In the genomic region with DNA sequence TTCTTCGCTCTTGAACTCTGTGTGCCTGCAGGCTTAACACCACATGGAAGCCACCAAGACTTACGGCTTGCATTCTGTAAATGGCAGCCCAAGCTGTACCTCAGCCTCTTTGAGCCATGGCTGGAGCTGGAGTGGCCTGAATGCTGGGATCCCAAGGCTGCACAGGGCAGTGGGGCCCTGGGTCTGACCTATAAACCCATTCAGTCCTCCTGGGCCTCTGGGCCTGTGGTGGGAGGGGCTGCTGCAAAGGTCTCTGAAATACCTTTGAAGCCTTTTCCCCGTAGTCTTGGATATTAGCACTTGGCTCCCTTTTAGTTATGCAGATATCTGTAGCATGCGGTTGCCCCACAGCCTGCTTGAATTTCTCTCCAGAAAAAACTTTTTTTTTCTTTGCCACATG, we compare ENCODE assay signal across 32 cellular contexts.
"Had no signal": no experiment of that assay in that cellular context is flagged by ENCODE, and none has a peak within 500 bp of the region (broad histone marks: within the 10 kb centered on the region; RNA-seq: fewer than 3 reads in every experiment).

No MANE protein-coding gene starts in this region.

- H3K9me3 Mint-ChIP-seq: activated CD4-positive, alpha-beta T cell treated with anti-CD3 and anti-CD28 coated beads, Interleukin-2, amount 10 ng/mL, durations not matched to agents 24 days and 14 days; central memory CD8-positive, alpha-beta T cell; dendritic cell treated with granulocyte-macrophage colony-stimulating factor and Interleukin-4, amounts not matched to agents 40 ng/mL and 50 ng/mL, for 4 days had no signal

- H3K9me3 ChIP-seq: gastroesophageal sphincter had no signal

- H3K27ac ChIP-seq: brain microvascular endothelial cell, coronary artery, dorsolateral prefrontal cortex, esophagus squamous epithelium, gastroesophageal sphincter had no signal

- FAIRE-seq: astrocyte had no signal

- H3K27me3 ChIP-seq: brain microvascular endothelial cell, dorsolateral prefrontal cortex, esophagus squamous epithelium, gastroesophageal sphincter had no signal

- H3K36me3 ChIP-seq: brain microvascular endothelial cell had no signal

- H3K4me3 ChIP-seq: coronary artery, dorsolateral prefrontal cortex, esophagus squamous epithelium, gastroesophageal sphincter had no signal

- ATAC-seq: activated CD4-positive, alpha-beta T cell treated with anti-CD3 and anti-CD28 coated beads for 36 hours; activated CD8-positive, alpha-beta memory T cell treated with anti-CD3 and anti-CD28 coated beads, Interleukin-2, amount 10 ng/mL, durations not matched to agents 7 days and 5 days; activated CD8-positive, alpha-beta T cell treated with anti-CD3 and anti-CD28 coated beads, Interleukin-2, amount 10 ng/mL, durations not matched to agents 7 days and 5 days; activated naive CD4-positive, alpha-beta T cell treated with anti-CD3 and anti-CD28 coated beads, Interleukin-2, amount 50 U/mL, for 72 hours; gastroesophageal sphincter had no signal

- H3K27me3 Mint-ChIP-seq: activated CD4-positive, alpha-beta memory T cell treated with anti-CD3 and anti-CD28 coated beads for 36 hours; activated CD4-positive, alpha-beta T cell treated with anti-CD3 and anti-CD28 coated beads for 36 hours; activated CD4-positive, alpha-beta T cell treated with anti-CD3 and anti-CD28 coated beads, Interleukin-2, amount 10 ng/mL, durations not matched to agents 24 days and 14 days; activated CD8-positive, alpha-beta memory T cell treated with anti-CD3 and anti-CD28 coated beads, Interleukin-2, amount 10 ng/mL, durations not matched to agents 7 days and 5 days; activated naive CD4-positive, alpha-beta T cell treated with anti-CD3 and anti-CD28 coated beads, Interleukin-2, amount 10 ng/mL, durations not matched to agents 7 days and 5 days; activated naive CD8-positive, alpha-beta T cell treated with anti-CD3 and anti-CD28 coated beads, Interleukin-2, amount 10 ng/mL, durations not matched to agents 7 days and 5 days; central memory CD8-positive, alpha-beta T cell; dendritic cell treated with granulocyte-macrophage colony-stimulating factor and Interleukin-4, amounts not matched to agents 40 ng/mL and 50 ng/mL, for 4 days had no signal

- DNase-seq: activated CD4-positive, alpha-beta memory T cell treated with anti-CD3 and anti-CD28 coated beads for 36 hours; activated CD4-positive, alpha-beta T cell treated with anti-CD3 and anti-CD28 coated beads for 36 hours; activated CD4-positive, alpha-beta T cell treated with anti-CD3 and anti-CD28 coated beads, Interleukin-2, amount 10 ng/mL, durations not matched to agents 24 days and 14 days; activated CD4-positive, CD25-positive, alpha-beta regulatory T cell; activated CD4-positive, CD25-positive, alpha-beta regulatory T cell treated with anti-CD3 and anti-CD28 coated beads, Interleukin-2, amount 50 U/mL, for 72 hours; activated CD8-positive, alpha-beta memory T cell treated with anti-CD3 and anti-CD28 coated beads, Interleukin-2, amount 10 ng/mL, durations not matched to agents 7 days and 5 days; activated CD8-positive, alpha-beta memory T cell treated with anti-CD3 and anti-CD28 coated beads, Interleukin-2, amount 50 U/mL, for 4 hours; activated CD8-positive, alpha-beta T cell treated with anti-CD3 and anti-CD28 coated beads, Interleukin-2, amount 10 ng/mL, durations not matched to agents 7 days and 5 days; activated gamma-delta T cell; activated naive CD4-positive, alpha-beta T cell; activated naive CD4-positive, alpha-beta T cell treated with anti-CD3 and anti-CD28 coated beads, Interleukin-2, amount 10 ng/mL, durations not matched to agents 7 days and 5 days; activated naive CD8-positive, alpha-beta T cell treated with anti-CD3 and anti-CD28 coated beads, Interleukin-2, amount 10 ng/mL, durations not matched to agents 7 days and 5 days; activated T-cell treated with anti-CD3 and anti-CD28 coated beads, Interleukin-2, amount 50 U/mL, for 1 hour; activated T-cell treated with anti-CD3 and anti-CD28 coated beads, Interleukin-2, amount 50 U/mL, for 48 hours; amniotic stem cell; anterior cingulate cortex; brain microvascular endothelial cell; dorsolateral prefrontal cortex; effector memory CD4-positive, alpha-beta T cell; endodermal cell; erythroblast; esophagus squamous epithelium; foreskin melanocyte; T-helper 2 cell had no signal

- H3K27ac Mint-ChIP-seq: activated CD4-positive, alpha-beta memory T cell treated with anti-CD3 and anti-CD28 coated beads for 36 hours; activated CD4-positive, alpha-beta T cell treated with anti-CD3 and anti-CD28 coated beads for 36 hours; activated CD4-positive, alpha-beta T cell treated with anti-CD3 and anti-CD28 coated beads, Interleukin-2, amount 10 ng/mL, durations not matched to agents 24 days and 14 days; activated CD8-positive, alpha-beta memory T cell treated with anti-CD3 and anti-CD28 coated beads, Interleukin-2, amount 10 ng/mL, durations not matched to agents 7 days and 5 days; activated CD8-positive, alpha-beta T cell treated with anti-CD3 and anti-CD28 coated beads, Interleukin-2, amount 10 ng/mL, durations not matched to agents 7 days and 5 days; activated naive CD4-positive, alpha-beta T cell treated with anti-CD3 and anti-CD28 coated beads, Interleukin-2, amount 10 ng/mL, durations not matched to agents 7 days and 5 days; activated naive CD4-positive, alpha-beta T cell treated with anti-CD3 and anti-CD28 coated beads, Interleukin-2, amount 50 U/mL, for 72 hours; activated naive CD8-positive, alpha-beta T cell treated with anti-CD3 and anti-CD28 coated beads, Interleukin-2, amount 10 ng/mL, durations not matched to agents 7 days and 5 days; activated T-helper 1 cell treated with anti-CD3 and anti-CD28 coated beads, Interleukin-12 subunit alpha, Interleukin-12 subunit beta, Interleukin-2, Interleukin-4 antibody, amounts not matched to agents 30 ng/mL and 10 ng/mL and 1 ng/mL, durations not matched to agents 14 hours and 24 hours and 36 hours; activated T-helper 2 cell treated with anti-CD3 and anti-CD28 coated beads, Interferon-gamma antibody, Interleukin-2, Interleukin-4, amounts not matched to agents 10 μg/mL and 5 μg/mL and 100 μg/mL, durations not matched to agents 14 hours and 24 hours and 36 hours; dendritic cell treated with granulocyte-macrophage colony-stimulating factor and Interleukin-4, amounts not matched to agents 40 ng/mL and 50 ng/mL, for 4 days; endodermal cell had no signal

- H3K4me3 Mint-ChIP-seq: activated CD4-positive, alpha-beta memory T cell treated with anti-CD3 and anti-CD28 coated beads for 36 hours; activated CD4-positive, alpha-beta T cell treated with anti-CD3 and anti-CD28 coated beads for 36 hours; activated CD4-positive, alpha-beta T cell treated with anti-CD3 and anti-CD28 coated beads, Interleukin-2, amount 10 ng/mL, durations not matched to agents 24 days and 14 days; activated CD8-positive, alpha-beta memory T cell treated with anti-CD3 and anti-CD28 coated beads, Interleukin-2, amount 10 ng/mL, durations not matched to agents 7 days and 5 days; activated CD8-positive, alpha-beta T cell treated with anti-CD3 and anti-CD28 coated beads, Interleukin-2, amount 10 ng/mL, durations not matched to agents 7 days and 5 days; activated naive CD4-positive, alpha-beta T cell treated with anti-CD3 and anti-CD28 coated beads, Interleukin-2, amount 10 ng/mL, durations not matched to agents 7 days and 5 days; activated naive CD8-positive, alpha-beta T cell treated with anti-CD3 and anti-CD28 coated beads, Interleukin-2, amount 10 ng/mL, durations not matched to agents 7 days and 5 days; activated T-helper 1 cell treated with anti-CD3 and anti-CD28 coated beads, Interleukin-12 subunit alpha, Interleukin-12 subunit beta, Interleukin-2, Interleukin-4 antibody, amounts not matched to agents 30 ng/mL and 10 ng/mL and 1 ng/mL, durations not matched to agents 14 hours and 24 hours and 36 hours; dendritic cell treated with granulocyte-macrophage colony-stimulating factor and Interleukin-4, amounts not matched to agents 40 ng/mL and 50 ng/mL, for 4 days; endodermal cell had no signal
